Comparison of ENCODE assay signal across 28 cellular contexts in the genomic region with DNA sequence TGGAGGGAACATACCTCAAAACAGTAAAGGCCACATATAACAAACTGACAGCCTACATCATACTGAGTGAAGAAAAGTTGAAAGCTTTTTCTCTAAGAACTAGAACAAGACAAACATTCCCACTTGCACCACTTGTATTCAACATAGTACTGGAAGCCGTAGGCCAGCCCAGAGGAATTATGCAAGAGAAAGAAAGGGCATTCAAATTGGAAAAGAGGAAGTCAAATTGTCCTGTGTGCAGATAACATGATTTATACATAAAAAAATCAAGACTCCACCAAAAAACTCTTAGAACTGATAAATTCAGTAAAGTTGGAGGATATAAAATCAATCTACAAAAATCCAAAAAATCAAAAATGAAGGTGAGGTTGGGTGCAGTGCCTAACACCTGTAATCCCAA.
"Had no signal": no experiment of that assay in that cellular context is flagged by ENCODE, and none has a peak within 500 bp of the region (broad histone marks: within the 10 kb centered on the region; RNA-seq: fewer than 3 reads in every experiment).

No MANE protein-coding gene starts in this region.

- H3K27ac ChIP-seq: breast epithelium, epithelial cell of prostate, esophagus squamous epithelium, heart right ventricle, neutrophil, ovary, skin epidermis, thyroid gland, upper lobe of left lung had no signal

- DNase-seq: activated CD4-positive, alpha-beta memory T cell treated with anti-CD3 and anti-CD28 coated beads, Interleukin-2, amount 10 ng/mL, durations not matched to agents 7 days and 5 days; activated CD4-positive, alpha-beta T cell treated with anti-CD3 and anti-CD28 coated beads for 1 hour; activated CD4-positive, alpha-beta T cell treated with anti-CD3 and anti-CD28 coated beads, Interleukin-2, amount 10 ng/mL, durations not matched to agents 7 days and 5 days; activated CD8-positive, alpha-beta memory T cell treated with anti-CD3 and anti-CD28 coated beads, Interleukin-2, amount 50 U/mL, for 48 hours; activated T-cell treated with anti-CD3 and anti-CD28 coated beads, Interleukin-2, amount 50 U/mL, for 4 hours; esophagus squamous epithelium; foreskin melanocyte; heart right ventricle; naive B cell; nephron progenitor cell; ovary; stimulated activated CD4-positive, alpha-beta T cell treated with anti-CD3 and anti-CD28 coated beads, Interleukin-12 subunit alpha, Interleukin-12 subunit beta, amount 100 ng/mL, for 4 hours; stimulated activated CD4-positive, alpha-beta T cell treated with anti-CD3 and anti-CD28 coated beads, Interleukin-4, amount 100 ng/mL, for 1 hour; stimulated activated CD8-positive, alpha-beta memory T cell treated with anti-CD3 and anti-CD28 coated beads, Interleukin-4, amount 100 ng/mL, for 48 hours; stimulated activated naive CD8-positive, alpha-beta T cell treated with anti-CD3 and anti-CD28 coated beads, Interleukin-15, amount 100 ng/mL, for 72 hours; substantia nigra; T-helper 9 cell; thyroid gland; upper lobe of left lung had no signal

- H3K27me3 ChIP-seq: breast epithelium, heart right ventricle, neutrophil, ovary, thyroid gland, upper lobe of left lung had no signal

- ATAC-seq: activated naive CD4-positive, alpha-beta T cell treated with anti-CD3 and anti-CD28 coated beads, Interleukin-2, amount 50 U/mL, for 72 hours; activated T-cell treated with anti-CD3 and anti-CD28 coated beads, Interleukin-2, amount 50 U/mL, for 4 hours; activated T-helper 17 cell treated with anti-CD3 and anti-CD28 coated beads, Interleukin-2, amount 50 U/mL, for 72 hours; heart right ventricle; sciatic nerve; stimulated activated memory B cell treated with anti-CD40 and anti-IgM and Interleukin-4, amounts not matched to agents 10 μg/mL and 1 μg/mL and 100 μg/mL, for 72 hours; stimulated activated naive CD8-positive, alpha-beta T cell treated with anti-CD3 and anti-CD28 coated beads, Interleukin-15, amount 100 ng/mL, for 72 hours; WTC11 had no signal

- H3K4me3 ChIP-seq: breast epithelium, esophagus squamous epithelium, heart right ventricle, ovary, skin epidermis, thyroid gland, upper lobe of left lung had no signal

- H3K9me3 ChIP-seq: ovary, thyroid gland had no signal

- H3K4me1 ChIP-seq: breast epithelium, esophagus squamous epithelium, heart right ventricle, thyroid gland, upper lobe of left lung had no signal
